In the genomic region with DNA sequence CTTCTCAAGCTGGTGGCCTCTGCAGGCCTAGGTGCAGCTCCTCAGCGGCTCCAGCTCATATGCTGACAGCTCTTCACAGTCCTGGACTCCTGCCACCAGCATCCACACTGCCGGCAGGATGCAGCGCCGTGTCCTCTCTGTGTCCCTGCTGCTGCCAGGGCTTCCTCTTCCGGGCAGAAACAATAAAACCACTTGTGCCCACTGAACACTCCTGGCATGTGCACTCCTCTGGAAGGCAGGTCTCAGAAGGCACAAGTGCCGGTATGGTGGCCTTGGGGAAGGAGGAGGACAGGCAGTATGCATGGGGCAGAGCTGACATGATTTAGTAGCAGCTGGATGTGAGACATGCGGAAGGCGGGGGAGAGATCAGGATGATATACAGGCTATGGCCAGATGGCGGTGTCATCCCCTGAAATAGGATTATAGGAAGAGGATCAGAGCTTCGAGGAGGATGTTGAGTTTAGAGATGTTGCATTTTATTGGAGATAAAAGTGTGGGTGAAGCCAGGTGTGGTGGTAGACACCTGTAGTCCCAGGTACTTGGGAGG, we compare ENCODE assay signal across 9 cellular contexts. TPM values are rescaled to one million over a fixed set of nuclear protein-coding genes. Genes with fewer than 3 reads are reported as not detected.
DNase-seq lines count a peak whose midpoint lies in the region; ATAC-seq, FAIRE-seq and TF ChIP-seq lines count a peak whose summit lies in the region.
"Had no signal": no experiment of that assay in that cellular context is flagged by ENCODE, and none has a peak within 500 bp of the region (broad histone marks: within the 10 kb centered on the region; RNA-seq: fewer than 3 reads in every experiment).

No MANE protein-coding gene starts in this region.

- H3K4me2 ChIP-seq in GM23248 (ENCODE audit: unreplicated experiment) (no peak overlapping the region), astrocyte (ENCODE audit: low read length) (no peak overlapping the region), neural cell (ENCODE audit: low read length) (no peak overlapping the region)

- H3K9me2 ChIP-seq in GM23248 (ENCODE audit: insufficient read depth) (no peaks in the 10 kb centered on the region), neural cell (ENCODE audit: insufficient read depth, low read length) (no peaks in the 10 kb centered on the region)

- no peaks in the 10 kb centered on the region for H3K27me3 ChIP-seq in GM23248 (replicated peaks; ENCODE audit: insufficient read depth)
- no peaks in the 10 kb centered on the region for H3K27me3 ChIP-seq in astrocyte (ENCODE audit: insufficient read depth, low read length)
- no peaks in the 10 kb centered on the region for H3K27me3 ChIP-seq in neural cell (ENCODE audit: insufficient read depth, low read depth, low read length)
- H3K27me3 ChIP-seq in body of pancreas, result no peaks in the 10 kb centered on the region

- H3K4me3 Mint-ChIP-seq in astrocyte (ENCODE audit: unreplicated experiment), result no peak overlapping the region

- TF ChIP-seq RAD21 in neural cell (conservative IDR thresholded peaks at IDR 0.05), result no peak

- no peak for TF ChIP-seq POLR2A in body of pancreas (IDR thresholded peaks at IDR 0.05)

- H3F3A ChIP-seq in GM23248 (ENCODE audit: insufficient read depth) (no peaks in the 10 kb centered on the region), neural cell (ENCODE audit: insufficient read depth, low read length, poor library complexity, severe bottlenecking) (no peaks in the 10 kb centered on the region)

- no peaks in the 10 kb centered on the region for H3K4me1 Mint-ChIP-seq in astrocyte (ENCODE audit: low read depth, unreplicated experiment)

- TF ChIP-seq CTCF in astrocyte (IDR thresholded peaks at IDR 0.05; ENCODE audit: insufficient read depth, low read depth, low read length) (peak; percentile 14), neural cell (IDR thresholded peaks at IDR 0.05; ENCODE audit: poor library complexity, severe bottlenecking) (peak; percentile 43), body of pancreas (IDR thresholded peaks at IDR 0.05) (no peak)

- in situ Hi-C loops in GM23248 (cut with MboI), result loop anchor here (25.0 kb wide), 1 partner anchor 583 kb away; no protein-coding TSS in a partner anchor

- H3K4me3 ChIP-seq in GM23248, result no peak overlapping the region
- H3K4me3 ChIP-seq in astrocyte (ENCODE audit: insufficient read depth, low read depth, low read length), result no peak overlapping the region
- no peak overlapping the region for H3K4me3 ChIP-seq in neural cell (ENCODE audit: low read length)
- no peak overlapping the region for H3K4me3 ChIP-seq in body of pancreas
- H3K4me3 ChIP-seq: lung, SK-N-MC had no signal

- H3K36me3 ChIP-seq in GM23248 (ENCODE audit: low read depth), result no peaks in the 10 kb centered on the region
- H3K36me3 ChIP-seq in astrocyte (ENCODE audit: insufficient read depth, low read length), result no peaks in the 10 kb centered on the region
- H3K36me3 ChIP-seq in neural cell (ENCODE audit: insufficient read depth, low read length), result no peaks in the 10 kb centered on the region
- H3K36me3 ChIP-seq in body of pancreas (replicated peaks in 1 of 2; ENCODE audit: insufficient read depth in 1 of 2, low read depth in 2 of 2), result no peaks in the 10 kb centered on the region

- H4K20me1 ChIP-seq in GM23248 (ENCODE audit: insufficient read depth) (no peaks in the 10 kb centered on the region), astrocyte (ENCODE audit: insufficient read depth, low read length) (no peaks in the 10 kb centered on the region), neural cell (ENCODE audit: insufficient read depth) (no peaks in the 10 kb centered on the region)

- intact Hi-C loops in body of pancreas (cut with DNase I), result no loop called here

- H3K79me2 ChIP-seq in GM23248 (ENCODE audit: insufficient read depth) (no peaks in the 10 kb centered on the region), astrocyte (ENCODE audit: insufficient read depth, low read length) (no peaks in the 10 kb centered on the region), neural cell (replicated peaks; ENCODE audit: insufficient read depth, low read length) (no peaks in the 10 kb centered on the region)

- no peak overlapping the region for H3K27ac Mint-ChIP-seq in astrocyte (ENCODE audit: unreplicated experiment)

- FAIRE-seq in astrocyte (lab: Jason Lieb, UNC), result no peak

- H3K9me3 ChIP-seq in GM23248 (ENCODE audit: low read depth) (no peaks in the 10 kb centered on the region), astrocyte (ENCODE audit: insufficient read depth, low read depth, low read length) (no peaks in the 10 kb centered on the region), neural cell (ENCODE audit: low read length) (no peaks in the 10 kb centered on the region), body of pancreas (no peaks in the 10 kb centered on the region)

- H3K4me1 ChIP-seq in GM23248 (ENCODE audit: insufficient read depth) (no peaks in the 10 kb centered on the region), astrocyte (ENCODE audit: insufficient read depth, low read length) (no peaks in the 10 kb centered on the region), body of pancreas (no peaks in the 10 kb centered on the region)

- H3K9me3 Mint-ChIP-seq in astrocyte (ENCODE audit: unreplicated experiment), result no peaks in the 10 kb centered on the region

- TF ChIP-seq EP300 in neural cell (conservative IDR thresholded peaks at IDR 0.05; ENCODE audit: poor library complexity, severe bottlenecking), result no peak

- H3K27me3 Mint-ChIP-seq in astrocyte (ENCODE audit: low read depth, unreplicated experiment), result peaks cover 2% of the 10 kb centered on the region

- no peak overlapping the region for H3K9ac ChIP-seq in GM23248
- no peak overlapping the region for H3K9ac ChIP-seq in astrocyte (ENCODE audit: low read length)
- H3K9ac ChIP-seq in neural cell (ENCODE audit: low read length), result no peak overlapping the region

- no peak overlapping the region for H2AFZ ChIP-seq in GM23248
- H2AFZ ChIP-seq in astrocyte (ENCODE audit: low read depth, low read length), result no peak overlapping the region
- no peak overlapping the region for H2AFZ ChIP-seq in neural cell (ENCODE audit: low read depth, low read length)

- DNase-seq in GM23248 (peak; percentile 28), NCI-H1694 treated with DMSO at 0.1 percent for 48 hours (lab: John Stamatoyannopoulos, UW) (peak; percentile 57), astrocyte (ENCODE audit: low read depth) (no peak), AG08396 (ENCODE audit: low spot score) (no peak), body of pancreas (no peak)
- no peak for DNase-seq in central memory CD4-positive, alpha-beta T cell

- H3K36me3 Mint-ChIP-seq in astrocyte (ENCODE audit: low read depth, unreplicated experiment), result peaks cover 8% of the 10 kb centered on the region

- 50 to 53% methylated on average over 10 of the region's 10 CpGs for WGBS in GM23248 (ENCODE audit: low coverage in 1 of 2, low lambda C conversion rate in 2 of 2, missing lambda C conversion rate in 2 of 2), 2 experiments
- 86% methylated on average over 6 to 10 of the region's 10 CpGs for WGBS in body of pancreas, 2 donors

- no peak overlapping the region for H3K27ac ChIP-seq in GM23248
- H3K27ac ChIP-seq in astrocyte (ENCODE audit: low read depth, low read length), result no peak overlapping the region
- no peak overlapping the region for H3K27ac ChIP-seq in neural cell (ENCODE audit: low read length)
- no peak overlapping the region for H3K27ac ChIP-seq in body of pancreas
- H3K27ac ChIP-seq: SK-N-MC had no signal

- no peak for ATAC-seq in body of pancreas

TF ChIP-seq in neural cell, 6 proteins besides CTCF, POLR2A, EP300 and RAD21 (continues in another document):
- no peak for TF ChIP-seq TAF1 (IDR thresholded peaks at IDR 0.05; ENCODE audit: low read depth)

RNA-seq across cellular contexts. Expression of a gene that starts 7.5 kb away (rescaled TPM):
- total RNA-seq in GM23248 (2014; rRNA removed; shearing (Covaris generic)), result 5.9 and 7.7 TPM in 2 replicates
- polyA plus RNA-seq in GM23248 (2016; fragmentation: Nextera tagmentation; extraction: Ambion mirVana) (4.3 and 5.1 TPM in 2 replicates), neural cell (59.8 and 102 TPM in 2 replicates)
- total RNA-seq in astrocyte (18.5 and 21.3 TPM in 2 replicates), body of pancreas (100 to 1,000 TPM in 1 of 2 donors, 10 to 100 TPM in 1; 78.9 to 138 TPM)
- 41.4 and 48.9 TPM in 2 replicates for polyA minus RNA-seq in neural cell

RNA-seq across cellular contexts. Expression of a gene that starts 11.3 kb away (rescaled TPM):
- total RNA-seq in GM23248 (2014; rRNA removed; shearing (Covaris generic)), result 3.5 and 7.5 TPM in 2 replicates
- polyA plus RNA-seq in GM23248 (2016; fragmentation: Nextera tagmentation; extraction: Ambion mirVana), result 3.5 and 3.6 TPM in 2 replicates
- total RNA-seq in astrocyte, result 4.4 and 7.2 TPM in 2 replicates
- polyA plus RNA-seq in neural cell, result not detected in 2 replicates
- polyA minus RNA-seq in neural cell, result not detected in 2 replicates
- total RNA-seq in body of pancreas, result 10 to 100 TPM; 16.9 to 24.4 TPM

RNA-seq across cellular contexts. Expression of a gene that starts 27.3 kb away (rescaled TPM):
- 48.1 and 50.8 TPM in 2 replicates for total RNA-seq in GM23248 (2014; rRNA removed; shearing (Covaris generic))
- polyA plus RNA-seq in GM23248 (2016; fragmentation: Nextera tagmentation; extraction: Ambion mirVana), result 13.0 and 13.9 TPM in 2 replicates
- total RNA-seq in astrocyte, result 122 and 135 TPM in 2 replicates
- polyA plus RNA-seq in neural cell, result 2.9 and 4.3 TPM in 2 replicates
- 6.9 and 8.0 TPM in 2 replicates for polyA minus RNA-seq in neural cell
- 100 to 1,000 TPM in 1 of 2 donors, 10 to 100 TPM in 1; 88.0 to 112 TPM for total RNA-seq in body of pancreas

RNA-seq across cellular contexts. Expression of a gene that starts 36.7 kb away (rescaled TPM):
- total RNA-seq in GM23248 (2014; rRNA removed; shearing (Covaris generic)), result 9.7 and 17.3 TPM in 2 replicates
- polyA plus RNA-seq in GM23248 (2016; fragmentation: Nextera tagmentation; extraction: Ambion mirVana), result 11.1 and 13.5 TPM in 2 replicates
- 9.7 and 10.5 TPM in 2 replicates for total RNA-seq in astrocyte
- polyA plus RNA-seq in neural cell, result 20.1 and 34.6 TPM in 2 replicates
- polyA minus RNA-seq in neural cell, result 21.3 and 23.4 TPM in 2 replicates
- 10 to 100 TPM; 13.8 to 14.5 TPM for total RNA-seq in body of pancreas

RNA-seq across cellular contexts. Expression of a gene that starts 39.4 kb away (rescaled TPM):
- total RNA-seq in GM23248 (2014; rRNA removed; shearing (Covaris generic)), result 58.8 and 75.8 TPM in 2 replicates
- polyA plus RNA-seq in GM23248 (2016; fragmentation: Nextera tagmentation; extraction: Ambion mirVana) (58.6 and 59.7 TPM in 2 replicates), neural cell (41.3 and 51.4 TPM in 2 replicates)
- total RNA-seq in astrocyte (56.2 and 56.6 TPM in 2 replicates), body of pancreas (10 to 100 TPM; 42.8 to 85.0 TPM)
- polyA minus RNA-seq in neural cell, result 54.3 and 66.5 TPM in 2 replicates

Comparison
In these comparisons a context has a peak if more than half of its experiments do, and no peak if none do; other contexts are left out.
1. DNase-seq: peak in GM23248 (single experiment) and NCI-H1694 treated with DMSO at 0.1 percent for 48 hours (single experiment); none in astrocyte (single experiment), central memory CD4-positive, alpha-beta T cell (single experiment), AG08396 (single experiment) and body of pancreas (0 of 4).
2. CTCF ChIP-seq: peak in astrocyte (single experiment) and neural cell (single experiment); none in body of pancreas (0 of 7).